8 cellular contexts compared by ENCODE assay signal in the genomic region with DNA sequence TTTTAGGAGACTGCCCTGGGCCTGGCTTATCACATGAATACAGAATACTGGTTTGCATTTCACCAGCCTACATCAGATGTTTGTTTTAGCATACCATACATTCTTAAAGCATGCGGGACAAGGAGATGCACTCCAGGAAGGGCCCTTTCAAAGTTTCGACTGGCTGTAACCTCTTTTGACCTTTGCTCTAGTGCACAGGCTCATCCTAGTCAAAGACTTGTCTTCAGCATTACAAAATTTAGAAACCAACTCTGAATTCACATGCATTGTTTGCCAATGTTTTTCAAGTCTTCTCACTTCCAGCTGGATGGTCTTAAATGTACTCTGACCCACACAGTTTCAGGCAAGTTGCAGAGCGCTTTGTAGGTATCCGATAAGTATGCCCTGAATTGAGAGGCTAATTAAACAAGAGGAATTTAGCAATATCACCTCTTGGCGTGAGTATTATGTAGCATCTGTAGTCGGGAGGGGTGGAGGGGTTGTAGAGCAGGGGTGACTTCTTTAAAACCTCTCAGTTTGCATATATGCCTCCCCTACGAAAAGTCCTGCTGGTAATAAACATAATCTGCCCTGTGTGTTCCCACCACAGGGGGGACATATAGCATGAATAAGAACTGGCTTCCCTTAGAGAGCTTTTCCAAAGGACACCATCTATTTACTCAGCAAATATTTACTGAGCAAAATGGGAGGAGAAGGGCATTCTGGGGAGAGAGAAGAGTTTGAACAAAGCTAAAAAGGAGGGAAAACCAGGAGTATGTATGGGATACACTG. TPM values are rescaled to one million over a fixed set of nuclear protein-coding genes. Genes with fewer than 3 reads are reported as not detected.
DNase-seq lines count a peak whose midpoint lies in the region; ATAC-seq and TF ChIP-seq lines count a peak whose summit lies in the region.

No MANE protein-coding gene starts in this region.

- peaks cover 16% of the 10 kb centered on the region for H3K4me1 ChIP-seq in endocrine pancreas (ENCODE audit: control insufficient read depth, insufficient read depth, low read length)
- peaks cover 17% of the 10 kb centered on the region for H3K4me1 ChIP-seq in osteoblast (ENCODE audit: insufficient read depth, low read length)

- H3K27me3 ChIP-seq in endocrine pancreas (ENCODE audit: control insufficient read depth, insufficient read depth, low read length), result no peaks in the 10 kb centered on the region
- no peaks in the 10 kb centered on the region for H3K27me3 ChIP-seq in osteoblast (ENCODE audit: insufficient read depth, low read length)

- H3K9me3 ChIP-seq in endocrine pancreas (ENCODE audit: control insufficient read depth, low read length) (no peaks in the 10 kb centered on the region), osteoblast (ENCODE audit: low read depth, low read length) (no peaks in the 10 kb centered on the region)

- DNase-seq in GM03348 (ENCODE audit: low spot score) (peak; percentile 84), NCI-H226 (peak; percentile 67), osteoblast (ENCODE audit: insufficient read length, low spot score, missing footprints) (peak; percentile 85), medulla oblongata (ENCODE audit: extremely low spot score) (no peak), mesenteric fat pad (ENCODE audit: low spot score) (no peak)

- no peaks in the 10 kb centered on the region for H3K36me3 ChIP-seq in endocrine pancreas (ENCODE audit: control insufficient read depth, insufficient read depth, low read length)
- no peaks in the 10 kb centered on the region for H3K36me3 ChIP-seq in osteoblast (ENCODE audit: insufficient read depth, low read length)

- H3K27ac ChIP-seq in osteoblast (ENCODE audit: low read depth, low read length), result peak overlapping the region; percentile 72

- peak overlapping the region; percentile 71 for H2AFZ ChIP-seq in osteoblast (ENCODE audit: low read length)

- H3K4me2 ChIP-seq in osteoblast (ENCODE audit: insufficient read depth, low read length), result peak overlapping the region; percentile 56

- H3K4me3 ChIP-seq in endocrine pancreas (ENCODE audit: control insufficient read depth, insufficient read depth, low read length), result peak overlapping the region; percentile 25
- peak overlapping the region; percentile 16 for H3K4me3 ChIP-seq in osteoblast (ENCODE audit: insufficient read depth, low read length)

- no peak for ATAC-seq in GM21825 (IDR thresholded peaks at IDR 0.05; ENCODE audit: unreplicated experiment)
- no peak for ATAC-seq in HG03520 (IDR thresholded peaks at IDR 0.05; ENCODE audit: unreplicated experiment)

- H4K20me1 ChIP-seq in osteoblast (ENCODE audit: insufficient read depth, low read length), result no peaks in the 10 kb centered on the region

- peak; percentile 14 for TF ChIP-seq CTCF in osteoblast (IDR thresholded peaks at IDR 0.05; ENCODE audit: extremely low read depth, low read depth, low read length)

- H3K9ac ChIP-seq in endocrine pancreas (ENCODE audit: control insufficient read depth, insufficient read depth, low read length), result no peak overlapping the region

- H3K79me2 ChIP-seq in osteoblast (ENCODE audit: insufficient read depth, low read length), result no peaks in the 10 kb centered on the region

RNA-seq across cellular contexts. Expression of gene AHCYL1, which starts 24.4 kb away (rescaled TPM):
- total RNA-seq in osteoblast (56.8 and 61.0 TPM in 2 replicates), mesenteric fat pad (123 TPM)

RNA-seq across cellular contexts. Expression of gene CSF1, which starts 49.5 kb away (rescaled TPM):
- total RNA-seq in osteoblast (38.0 and 53.9 TPM in 2 replicates), mesenteric fat pad (228 TPM)

Comparison
In these comparisons a context has a peak if more than half of its experiments do, and no peak if none do; other contexts are left out.
1. DNase-seq: peak in GM03348 (single experiment), NCI-H226 (single experiment) and osteoblast (single experiment); none in medulla oblongata (single experiment) and mesenteric fat pad (single experiment).